ENCODE assay signal across 8 cellular contexts in genomic region chr9:36487482-36488321, GRCh38.
A peak's percentile ranks its signal among the peaks of the same experiment; 100 is the strongest.
DNase-seq lines count a peak whose midpoint lies in the region; ATAC-seq and TF ChIP-seq lines count a peak whose summit lies in the region.

No MANE protein-coding gene starts in this region.

- H3K4me3 Mint-ChIP-seq in activated T-helper 17 cell treated with anti-CD3 and anti-CD28 coated beads, Interleukin-2, amount 50 U/mL, for 72 hours: peak overlapping the region; percentile 96
- peak overlapping the region; percentile 97 for H3K4me3 Mint-ChIP-seq in natural killer cell treated with Interleukin-12 subunit alpha and Interleukin-12 subunit beta and Interleukin-15 and Interleukin-18, amount 100 ng/mL, for 72 hours

- H3F3A ChIP-seq in GM23248 (ENCODE audit: insufficient read depth): peaks cover 18% of the 10 kb centered on the region

- H3K9ac ChIP-seq in GM23248: peak overlapping the region; percentile 87
- peak overlapping the region; percentile 98 for H3K9ac ChIP-seq in Karpas-422 (ENCODE audit: low read length)

- peaks cover 5% of the 10 kb centered on the region for H3K9me3 Mint-ChIP-seq in activated T-helper 17 cell treated with anti-CD3 and anti-CD28 coated beads, Interleukin-2, amount 50 U/mL, for 72 hours
- H3K9me3 Mint-ChIP-seq in natural killer cell treated with Interleukin-12 subunit alpha and Interleukin-12 subunit beta and Interleukin-15 and Interleukin-18, amount 100 ng/mL, for 72 hours: no peaks in the 10 kb centered on the region

- H3K79me2 ChIP-seq in GM23248 (ENCODE audit: insufficient read depth) (peaks cover 43% of the 10 kb centered on the region), Karpas-422 (ENCODE audit: low read length) (peaks cover 44% of the 10 kb centered on the region)

- DNase-seq in Daoy (ENCODE audit: low read depth) (peak; percentile 98), GM23248 (peak; percentile 97), Karpas-422 (peak; percentile 97), RPMI7951 (ENCODE audit: low read depth) (peak; percentile 90), fibroblast of mammary gland (ENCODE audit: low read depth) (peak; percentile 84)
- DNase-seq in natural killer cell treated with Interleukin-12 subunit alpha and Interleukin-12 subunit beta and Interleukin-15 and Interleukin-18, amount 100 ng/mL, for 72 hours (ENCODE audit: low spot score): peak; percentile 96
- DNase-seq in stimulated activated naive CD4-positive, alpha-beta T cell treated with Interleukin-2 at 50 U/mL for 16 hours (lab: John Stamatoyannopoulos, UW): peak; percentile 91

- peaks cover 16% of the 10 kb centered on the region for H3K4me1 ChIP-seq in GM23248 (ENCODE audit: insufficient read depth)
- peaks cover 37% of the 10 kb centered on the region for H3K4me1 ChIP-seq in Karpas-422 (ENCODE audit: low read length)

- no peaks in the 10 kb centered on the region for H3K9me3 ChIP-seq in GM23248 (ENCODE audit: low read depth)
- H3K9me3 ChIP-seq in Karpas-422 (ENCODE audit: low read length): no peaks in the 10 kb centered on the region

- H3K4me2 ChIP-seq in GM23248 (ENCODE audit: unreplicated experiment) (peak overlapping the region; percentile 88), Karpas-422 (ENCODE audit: low read depth, low read length, poor library complexity, severe bottlenecking) (peak overlapping the region; percentile 83)

- H3K27ac ChIP-seq in GM23248 (peak overlapping the region; percentile 85), Karpas-422 (ENCODE audit: low read length) (peak overlapping the region; percentile 89)

- peak; percentile 96 for ATAC-seq in activated T-helper 17 cell treated with anti-CD3 and anti-CD28 coated beads, Interleukin-2, amount 50 U/mL, for 72 hours (replicated peaks)
- ATAC-seq in natural killer cell treated with Interleukin-12 subunit alpha and Interleukin-12 subunit beta and Interleukin-15 and Interleukin-18, amount 100 ng/mL, for 72 hours: peak; percentile 97

- H3K27me3 Mint-ChIP-seq in activated T-helper 17 cell treated with anti-CD3 and anti-CD28 coated beads, Interleukin-2, amount 50 U/mL, for 72 hours: no peaks in the 10 kb centered on the region
- no peaks in the 10 kb centered on the region for H3K27me3 Mint-ChIP-seq in natural killer cell treated with Interleukin-12 subunit alpha and Interleukin-12 subunit beta and Interleukin-15 and Interleukin-18, amount 100 ng/mL, for 72 hours

- in situ Hi-C loops in GM23248 (cut with MboI): no loop called here

- no peaks in the 10 kb centered on the region; the same call in 1 of the 2 replicates for H4K20me1 ChIP-seq in GM23248 (ENCODE audit: insufficient read depth)
- peaks cover 28% of the 10 kb centered on the region for H4K20me1 ChIP-seq in Karpas-422 (ENCODE audit: insufficient read depth, low read depth, low read length)

- peak overlapping the region; percentile 98 for H3K27ac Mint-ChIP-seq in activated T-helper 17 cell treated with anti-CD3 and anti-CD28 coated beads, Interleukin-2, amount 50 U/mL, for 72 hours
- peak overlapping the region; percentile 97 to 98 for H3K27ac Mint-ChIP-seq in natural killer cell treated with Interleukin-12 subunit alpha and Interleukin-12 subunit beta and Interleukin-15 and Interleukin-18, amount 100 ng/mL, for 72 hours

- H2AFZ ChIP-seq in GM23248: peak overlapping the region; percentile 91
- H2AFZ ChIP-seq in Karpas-422 (ENCODE audit: low read length): peak overlapping the region; percentile 55

- no peak for TF ChIP-seq CTCF in fibroblast of mammary gland (conservative IDR thresholded peaks at IDR 0.05; ENCODE audit: control insufficient read depth, insufficient read depth, low read depth, low read length)

- peaks cover 40% of the 10 kb centered on the region for H3K4me1 Mint-ChIP-seq in activated T-helper 17 cell treated with anti-CD3 and anti-CD28 coated beads, Interleukin-2, amount 50 U/mL, for 72 hours
- H3K4me1 Mint-ChIP-seq in natural killer cell treated with Interleukin-12 subunit alpha and Interleukin-12 subunit beta and Interleukin-15 and Interleukin-18, amount 100 ng/mL, for 72 hours (ENCODE audit: low read depth in 2 of 2): peaks cover 34 to 53% of the 10 kb centered on the region in 2 donors

- H3K36me3 Mint-ChIP-seq in activated T-helper 17 cell treated with anti-CD3 and anti-CD28 coated beads, Interleukin-2, amount 50 U/mL, for 72 hours (ENCODE audit: low read depth): no peaks in the 10 kb centered on the region
- no peaks in the 10 kb centered on the region for H3K36me3 Mint-ChIP-seq in natural killer cell treated with Interleukin-12 subunit alpha and Interleukin-12 subunit beta and Interleukin-15 and Interleukin-18, amount 100 ng/mL, for 72 hours

- WGBS in GM23248 (ENCODE audit: low coverage in 1 of 2, low lambda C conversion rate in 2 of 2, missing lambda C conversion rate in 2 of 2), 2 experiments: 1 to 5% methylated on average over 10 to 59 of the region's 93 CpGs

- H3K36me3 ChIP-seq in GM23248 (ENCODE audit: low read depth) (no peaks in the 10 kb centered on the region), Karpas-422 (ENCODE audit: insufficient read depth, low read length) (peaks cover 13% of the 10 kb centered on the region; the same call in 1 of the 2 replicates)

- H3K27me3 ChIP-seq in GM23248 (replicated peaks; ENCODE audit: insufficient read depth): no peaks in the 10 kb centered on the region
- no peaks in the 10 kb centered on the region for H3K27me3 ChIP-seq in Karpas-422 (ENCODE audit: low read length)

- H3K4me3 ChIP-seq in GM23248 (peak overlapping the region; percentile 98), Karpas-422 (ENCODE audit: low read length) (peak overlapping the region; percentile 67), fibroblast of mammary gland (ENCODE audit: control insufficient read depth, low read depth, low read length) (peak overlapping the region; percentile 87)

- H3K9me2 ChIP-seq in GM23248 (ENCODE audit: insufficient read depth) (no peaks in the 10 kb centered on the region), Karpas-422 (replicated peaks; ENCODE audit: insufficient read depth, low read length) (no peaks in the 10 kb centered on the region)

Comparison
In these comparisons a context has a peak if more than half of its experiments do, and no peak if none do; other contexts are left out.
1. Peak in every context shown above with its lines: DNase-seq, ATAC-seq, H3K4me3 ChIP-seq and H3K27ac ChIP-seq.